ENCODE assay signal across 16 cellular contexts in genomic region chr4:13942936-13943335, GRCh38.
DNase-seq lines count a peak whose midpoint lies in the region; TF ChIP-seq lines count a peak whose summit lies in the region.
"Had no signal": no experiment of that assay in that cellular context is flagged by ENCODE, and none has a peak within 500 bp of the region (broad histone marks: within the 10 kb centered on the region; RNA-seq: fewer than 3 reads in every experiment).

No MANE protein-coding gene starts in this region.

- H3K9ac ChIP-seq in mammary epithelial cell (ENCODE audit: insufficient read depth, low read length) (no peak overlapping the region), parathyroid adenoma (no peak overlapping the region)
- H3K9ac ChIP-seq: BLaER1 treated with 17β-estradiol and CSF1 and Interleukin-3, amounts not matched to agents 10 nM and 100 nM had no signal

- H3K4me1 ChIP-seq in mammary epithelial cell (ENCODE audit: insufficient read depth, low read length): peaks cover 15% of the 10 kb centered on the region
- H3K4me1 ChIP-seq in breast epithelium: no peaks in the 10 kb centered on the region
- H3K4me1 ChIP-seq in parathyroid adenoma: peaks cover 11% of the 10 kb centered on the region
- H3K4me1 ChIP-seq in ascending aorta: no peaks in the 10 kb centered on the region
- H3K4me1 ChIP-seq: BLaER1 treated with 17β-estradiol and CSF1 and Interleukin-3, amounts not matched to agents 10 nM and 100 nM; Caco-2 had no signal

- WGBS in mammary epithelial cell (ENCODE audit: low coverage, missing lambda C conversion rate): 93% methylated on average over 2 of the region's 2 CpGs

- no peaks in the 10 kb centered on the region for H3K27me3 ChIP-seq in mammary epithelial cell (ENCODE audit: insufficient read depth, low read length)
- H3K27me3 ChIP-seq in breast epithelium: no peaks in the 10 kb centered on the region
- no peaks in the 10 kb centered on the region for H3K27me3 ChIP-seq in parathyroid adenoma (ENCODE audit: control insufficient read depth, insufficient read depth, low read length)
- H3K27me3 ChIP-seq in ascending aorta: no peaks in the 10 kb centered on the region
- H3K27me3 ChIP-seq: BLaER1 treated with 17β-estradiol and CSF1 and Interleukin-3, amounts not matched to agents 10 nM and 100 nM had no signal

- H3K4me3 ChIP-seq in mammary epithelial cell (replicated peaks in 1 of 3; ENCODE audit: insufficient read depth in 1 of 3, low read depth in 2 of 3, low read length in 3 of 3) (no peak overlapping the region), breast epithelium (no peak overlapping the region), parathyroid adenoma (ENCODE audit: low read depth, low read length) (no peak overlapping the region), ascending aorta (no peak overlapping the region)
- H3K4me3 ChIP-seq: A549; BLaER1 treated with 17β-estradiol and CSF1 and Interleukin-3, amounts not matched to agents 10 nM and 100 nM had no signal

- dilution Hi-C loops in mammary epithelial cell (cut with HindIII; ENCODE audit: low sequenced_read_pairs): no loop called here

- H4K20me1 ChIP-seq in mammary epithelial cell (ENCODE audit: insufficient read depth, low read length): no peaks in the 10 kb centered on the region
- H4K20me1 ChIP-seq: BLaER1 treated with 17β-estradiol and CSF1 and Interleukin-3, amounts not matched to agents 10 nM and 100 nM had no signal

- intact Hi-C loops in mammary epithelial cell (cut with micrococcal nuclease): no loop called here
- intact Hi-C loops in breast epithelium (cut with DNase I; ENCODE audit: low total_unique reads): no loop called here
- intact Hi-C loops in ascending aorta (cut with DNase I): no loop called here

- H3K79me2 ChIP-seq in mammary epithelial cell (ENCODE audit: insufficient read depth, low read length) (no peaks in the 10 kb centered on the region), parathyroid adenoma (no peaks in the 10 kb centered on the region)

- H3K9me3 ChIP-seq in mammary epithelial cell (replicated peaks; ENCODE audit: insufficient read depth, low read length): no peaks in the 10 kb centered on the region
- no peaks in the 10 kb centered on the region for H3K9me3 ChIP-seq in breast epithelium
- H3K9me3 ChIP-seq in parathyroid adenoma (ENCODE audit: control insufficient read depth, low read length): no peaks in the 10 kb centered on the region
- H3K9me3 ChIP-seq in ascending aorta: no peaks in the 10 kb centered on the region
- H3K9me3 ChIP-seq: A549; BLaER1 treated with 17β-estradiol and CSF1 and Interleukin-3, amounts not matched to agents 10 nM and 100 nM; Caco-2 had no signal

- H3K36me3 ChIP-seq in mammary epithelial cell (ENCODE audit: insufficient read depth, low read length) (no peaks in the 10 kb centered on the region), breast epithelium (no peaks in the 10 kb centered on the region), parathyroid adenoma (ENCODE audit: control insufficient read depth, insufficient read depth, low read length) (no peaks in the 10 kb centered on the region), ascending aorta (no peaks in the 10 kb centered on the region)
- H3K36me3 ChIP-seq: BLaER1 treated with 17β-estradiol and CSF1 and Interleukin-3, amounts not matched to agents 10 nM and 100 nM had no signal

- BruUV-seq in mammary epithelial cell (replicated peaks; lab: Mats Ljungman, UMichigan): no TSS peak

- H2AFZ ChIP-seq in mammary epithelial cell (ENCODE audit: low read depth, low read length): peak overlapping the region; percentile 3
- H2AFZ ChIP-seq in parathyroid adenoma: no peak overlapping the region

- H3K4me2 ChIP-seq in mammary epithelial cell (ENCODE audit: insufficient read depth, low read depth, low read length) (no peak overlapping the region), parathyroid adenoma (ENCODE audit: low read length) (no peak overlapping the region)
- H3K4me2 ChIP-seq: A549; BLaER1 treated with 17β-estradiol and CSF1 and Interleukin-3, amounts not matched to agents 10 nM and 100 nM had no signal

- TF ChIP-seq CTCF in mammary epithelial cell (conservative IDR thresholded peaks at IDR 0.05 in 1 of 2, IDR thresholded peaks at IDR 0.05 in 1 of 2; ENCODE audit: extremely low read depth in 1 of 2, insufficient read depth in 1 of 2, low read depth in 1 of 2, low read length in 2 of 2) (no peak), breast epithelium (IDR thresholded peaks at IDR 0.05) (no peak), parathyroid adenoma (IDR thresholded peaks at IDR 0.05) (no peak), ascending aorta (IDR thresholded peaks at IDR 0.05) (no peak)

- DNase-seq in mammary epithelial cell: no peak
- no peak for DNase-seq in breast epithelium (ENCODE audit: low spot score in 2 of 2)
- no peak for DNase-seq in islet precursor cell
- DNase-seq in ascending aorta (ENCODE audit: low spot score in 2 of 2): no peak
- DNase-seq: AML-193; Caco-2; Calu3; CD4-positive, alpha-beta T cell; CD8-positive, alpha-beta T cell; DMS79 treated with DMSO at 0.1 percent for 48 hours; GF-D8 had no signal

- TF ChIP-seq POLR2A in breast epithelium (IDR thresholded peaks at IDR 0.05): no peak

- in situ Hi-C loops in mammary epithelial cell (cut with MboI; ENCODE audit: low sequenced_read_pairs in 2 of 2): no loop called here

- no peak overlapping the region for H3K27ac ChIP-seq in mammary epithelial cell (ENCODE audit: insufficient read depth, low read depth, low read length)
- no peak overlapping the region for H3K27ac ChIP-seq in breast epithelium
- H3K27ac ChIP-seq in parathyroid adenoma: peak overlapping the region; percentile 70
- no peak overlapping the region for H3K27ac ChIP-seq in ascending aorta
- H3K27ac ChIP-seq: 22Rv1; A549; BLaER1 treated with 17β-estradiol and CSF1 and Interleukin-3, amounts not matched to agents 10 nM and 100 nM; C4-2B had no signal

- CTCF ChIA-PET in mammary epithelial cell (lab: Charles Lee; ENCODE audit: low non-redundant PET): no interaction called here
